ENCODE assay signal across 9 cellular contexts in genomic region chr19:18894254-18895037, GRCh38. TPM values are rescaled to one million over a fixed set of nuclear protein-coding genes. Genes with fewer than 3 reads are reported as not detected.
DNase-seq lines count a peak whose midpoint lies in the region; ATAC-seq and TF ChIP-seq lines count a peak whose summit lies in the region.
"Had no signal": no experiment of that assay in that cellular context is flagged by ENCODE, and none has a peak within 500 bp of the region (broad histone marks: within the 10 kb centered on the region; RNA-seq: fewer than 3 reads in every experiment).

No MANE protein-coding gene starts in this region.

- H3K27ac ChIP-seq in SJCRH30: no peak overlapping the region

- H3K9me3 ChIP-seq in SJCRH30 (replicated peaks) (no peaks in the 10 kb centered on the region), mucosa of descending colon (no peaks in the 10 kb centered on the region)

- H3K27ac Mint-ChIP-seq in stimulated activated effector memory CD8-positive, alpha-beta T cell treated with anti-CD3 and anti-CD28 coated beads, Interleukin-12 subunit alpha, Interleukin-12 subunit beta, amount 100 ng/mL, for 72 hours: no peak overlapping the region

- DNase-seq in HCEC 1CT: peak; percentile 11
- DNase-seq in SJCRH30: peak; percentile 88 to 90
- peak; percentile 66 for DNase-seq in hepatic stellate cell (ENCODE audit: low spot score)
- no peak for DNase-seq in stimulated activated effector memory CD8-positive, alpha-beta T cell treated with anti-CD3 and anti-CD28 coated beads, Interleukin-12 subunit alpha, Interleukin-12 subunit beta, amount 100 ng/mL, for 72 hours (ENCODE audit: low spot score in 2 of 2)
- DNase-seq in germinal center (ENCODE audit: low spot score): no peak
- no peak for DNase-seq in T-helper 9 cell
- DNase-seq in mucosa of descending colon: no peak

- H3K4me3 ChIP-seq in SJCRH30 (peak overlapping the region; percentile 64), mucosa of descending colon (no peak overlapping the region)

- no peaks in the 10 kb centered on the region for H3K27me3 ChIP-seq in SJCRH30

- H3K9me3 Mint-ChIP-seq in stimulated activated effector memory CD8-positive, alpha-beta T cell treated with anti-CD3 and anti-CD28 coated beads, Interleukin-12 subunit alpha, Interleukin-12 subunit beta, amount 100 ng/mL, for 72 hours: no peaks in the 10 kb centered on the region

- H3K4me1 Mint-ChIP-seq in stimulated activated effector memory CD8-positive, alpha-beta T cell treated with anti-CD3 and anti-CD28 coated beads, Interleukin-12 subunit alpha, Interleukin-12 subunit beta, amount 100 ng/mL, for 72 hours: peaks cover 16% of the 10 kb centered on the region

- peak overlapping the region; percentile 16 for H3K4me3 Mint-ChIP-seq in stimulated activated effector memory CD8-positive, alpha-beta T cell treated with anti-CD3 and anti-CD28 coated beads, Interleukin-12 subunit alpha, Interleukin-12 subunit beta, amount 100 ng/mL, for 72 hours

- intact Hi-C loops in mucosa of descending colon (cut with DNase I, micrococcal nuclease): no loop called here

- peaks cover 4% of the 10 kb centered on the region for H3K36me3 Mint-ChIP-seq in stimulated activated effector memory CD8-positive, alpha-beta T cell treated with anti-CD3 and anti-CD28 coated beads, Interleukin-12 subunit alpha, Interleukin-12 subunit beta, amount 100 ng/mL, for 72 hours

- no peak for ATAC-seq in stimulated activated effector memory CD8-positive, alpha-beta T cell treated with anti-CD3 and anti-CD28 coated beads, Interleukin-12 subunit alpha, Interleukin-12 subunit beta, amount 100 ng/mL, for 72 hours
- no peak for ATAC-seq in GM21367 (IDR thresholded peaks at IDR 0.05; ENCODE audit: unreplicated experiment)
- no peak for ATAC-seq in mucosa of descending colon

- TF ChIP-seq CTCF in mucosa of descending colon (IDR thresholded peaks at IDR 0.05): no peak

- H3K4me1 ChIP-seq in SJCRH30 (peaks cover 17% of the 10 kb centered on the region), mucosa of descending colon (ENCODE audit: low read depth) (peaks cover 4% of the 10 kb centered on the region)

- H3K36me3 ChIP-seq in SJCRH30 (no peaks in the 10 kb centered on the region), mucosa of descending colon (ENCODE audit: low read depth) (no peaks in the 10 kb centered on the region)

RNA-seq across cellular contexts. Expression of gene CERS1, which starts 1.5 kb away (rescaled TPM):
- 6.1 TPM in 2 replicates for total RNA-seq in SJCRH30 (2014; rRNA removed; shearing (Covaris generic))
- 1 to 10 TPM in 1 of 3 donors, under 1 TPM in 2; 0.17 to 1.3 (median 0.39) TPM for total RNA-seq in mucosa of descending colon
- total RNA-seq: HT-29 had no signal

RNA-seq across cellular contexts. Expression of gene COPE, which starts 24.7 kb away (rescaled TPM):
- 120 and 134 TPM in 2 replicates for total RNA-seq in SJCRH30 (2014; rRNA removed; shearing (Covaris generic))
- total RNA-seq in mucosa of descending colon: 100 to 1,000 TPM; 119 to 227 (median 176) TPM

RNA-seq across cellular contexts. Expression of gene DDX49, which starts 25.1 kb away (rescaled TPM):
- 41.8 and 42.9 TPM in 2 replicates for total RNA-seq in SJCRH30 (2014; rRNA removed; shearing (Covaris generic))
- total RNA-seq in mucosa of descending colon: 10 to 100 TPM; 37.4 to 47.3 (median 40.4) TPM

RNA-seq across cellular contexts. Expression of gene HOMER3, which starts 46.6 kb away (rescaled TPM):
- 23.9 and 28.1 TPM in 2 replicates for total RNA-seq in SJCRH30 (2014; rRNA removed; shearing (Covaris generic))
- total RNA-seq in mucosa of descending colon: 10 to 100 TPM in 1 of 3 donors, 1 to 10 TPM in 2; 2.2 to 18.0 (median 6.5) TPM

Comparison
In these comparisons a context has a peak if more than half of its experiments do, and no peak if none do; other contexts are left out.
1. DNase-seq: peak in HCEC 1CT (single experiment), SJCRH30 (2 of 2) and hepatic stellate cell (single experiment); none in stimulated activated effector memory CD8-positive, alpha-beta T cell treated with anti-CD3 and anti-CD28 coated beads, Interleukin-12 subunit alpha, Interleukin-12 subunit beta, amount 100 ng/mL, for 72 hours (0 of 2), germinal center (single experiment), T-helper 9 cell (single experiment) and mucosa of descending colon (0 of 3).